ENCODE assay signal across 20 cellular contexts in the genomic region with DNA sequence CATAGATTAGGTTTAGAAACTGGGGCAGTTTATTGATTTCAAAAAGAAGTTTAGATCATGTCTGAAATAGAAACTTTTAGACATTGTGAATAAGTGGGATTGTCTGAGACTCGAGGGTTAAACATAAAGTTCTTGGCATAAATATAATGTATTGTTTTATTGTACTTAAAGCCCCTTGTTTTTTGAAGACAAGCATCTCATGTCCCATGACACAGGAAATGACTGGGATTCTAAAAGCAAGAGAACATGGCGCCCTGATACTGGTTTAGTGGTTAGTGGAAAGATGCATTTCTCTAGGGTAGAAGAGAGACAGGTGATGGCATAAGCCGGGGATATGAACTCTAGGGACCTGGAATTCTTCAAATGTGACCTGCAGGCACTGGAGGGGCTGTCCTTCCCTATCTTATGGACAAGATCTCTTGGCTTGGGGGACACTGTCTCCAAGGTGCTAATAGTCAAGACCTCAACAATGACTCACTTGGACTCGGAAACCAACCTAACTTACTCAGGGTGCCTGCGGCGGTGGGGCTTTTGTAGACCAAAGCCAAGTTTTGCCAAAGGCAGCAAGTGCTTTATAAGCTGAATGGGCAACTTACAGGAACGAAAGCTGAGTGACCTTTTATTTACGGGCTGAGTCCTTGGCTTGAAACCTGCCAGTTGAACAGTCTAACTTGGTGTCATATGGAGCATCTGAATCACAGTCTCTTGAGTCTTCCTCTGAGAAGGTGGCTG. TPM values are rescaled to one million over a fixed set of nuclear protein-coding genes. Genes with fewer than 3 reads are reported as not detected.
A peak's percentile ranks its signal among the peaks of the same experiment; 100 is the strongest.
DNase-seq lines count a peak whose midpoint lies in the region; ATAC-seq, FAIRE-seq and TF ChIP-seq lines count a peak whose summit lies in the region.
"Had no signal": no experiment of that assay in that cellular context is flagged by ENCODE, and none has a peak within 500 bp of the region (broad histone marks: within the 10 kb centered on the region; RNA-seq: fewer than 3 reads in every experiment).

No MANE protein-coding gene starts in this region.

- H3K36me3 ChIP-seq in KOPT-K1 (ENCODE audit: insufficient read depth, low read length), result peaks cover 13% of the 10 kb centered on the region; the same call in 1 of the 2 replicates
- H3K36me3 ChIP-seq in smooth muscle cell (ENCODE audit: low read depth), result no peaks in the 10 kb centered on the region
- no peaks in the 10 kb centered on the region for H3K36me3 ChIP-seq in ovary
- H3K36me3 ChIP-seq: esophagus squamous epithelium, upper lobe of left lung had no signal

- no peak overlapping the region for H3K4me3 ChIP-seq in smooth muscle cell
- no peak overlapping the region for H3K4me3 ChIP-seq in ovary
- H3K4me3 ChIP-seq: esophagus squamous epithelium, mucosa of descending colon, spleen, upper lobe of left lung had no signal

- no peak overlapping the region for H3K9ac ChIP-seq in smooth muscle cell (ENCODE audit: low read depth)

- H3K27ac Mint-ChIP-seq in activated CD4-positive, alpha-beta T cell treated with anti-CD3 and anti-CD28 coated beads for 36 hours, result peak overlapping the region; percentile 96
- no peak overlapping the region for H3K27ac Mint-ChIP-seq in activated CD4-positive, alpha-beta T cell treated with anti-CD3 and anti-CD28 coated beads, Interleukin-2, amount 10 ng/mL, durations not matched to agents 7 days and 5 days
- H3K27ac Mint-ChIP-seq in activated T-helper 17 cell treated with anti-CD3 and anti-CD28 coated beads, Interleukin-2, amount 50 U/mL, for 72 hours, result peak overlapping the region; percentile 88
- H3K27ac Mint-ChIP-seq: dendritic cell treated with granulocyte-macrophage colony-stimulating factor and Interleukin-4, amounts not matched to agents 40 ng/mL and 50 ng/mL, for 4 days had no signal

- H3K4me1 ChIP-seq in smooth muscle cell (ENCODE audit: low read depth) (no peaks in the 10 kb centered on the region), ovary (ENCODE audit: insufficient read depth) (no peaks in the 10 kb centered on the region)
- H3K4me1 ChIP-seq: esophagus squamous epithelium had no signal

- H3K27me3 ChIP-seq in smooth muscle cell (ENCODE audit: low read depth), result no peaks in the 10 kb centered on the region
- H3K27me3 ChIP-seq in ovary, result no peaks in the 10 kb centered on the region
- H3K27me3 ChIP-seq: esophagus squamous epithelium, spleen, upper lobe of left lung had no signal

- FAIRE-seq in frontal cortex (lab: Jason Lieb, UNC), result no peak
- FAIRE-seq: A204.1 had no signal

- H3K4me2 ChIP-seq in smooth muscle cell, result no peak overlapping the region

- DNase-seq in activated CD4-positive, alpha-beta T cell treated with anti-CD3 and anti-CD28 coated beads for 36 hours, result peak; percentile 69
- no peak for DNase-seq in activated CD4-positive, alpha-beta T cell treated with anti-CD3 and anti-CD28 coated beads, Interleukin-2, amount 10 ng/mL, durations not matched to agents 7 days and 5 days
- DNase-seq in smooth muscle cell (lab: John Stamatoyannopoulos, UW; ENCODE audit: unreplicated experiment), result no peak
- no peak for DNase-seq in frontal cortex (ENCODE audit: low spot score in 2 of 2)
- DNase-seq in ovary, result no peak
- DNase-seq in SIG-M5 (lab: John Stamatoyannopoulos, UW), result no peak
- DNase-seq: anterior cingulate cortex, esophagus squamous epithelium, GDM1, MM.1S, mucosa of descending colon, NCI-H1930, NCI-H69, posterior cingulate gyrus, spleen, upper lobe of left lung had no signal

- no peak overlapping the region for H3K4me3 Mint-ChIP-seq in activated CD4-positive, alpha-beta T cell treated with anti-CD3 and anti-CD28 coated beads for 36 hours
- no peak overlapping the region for H3K4me3 Mint-ChIP-seq in activated CD4-positive, alpha-beta T cell treated with anti-CD3 and anti-CD28 coated beads, Interleukin-2, amount 10 ng/mL, durations not matched to agents 7 days and 5 days
- H3K4me3 Mint-ChIP-seq in activated T-helper 17 cell treated with anti-CD3 and anti-CD28 coated beads, Interleukin-2, amount 50 U/mL, for 72 hours, result peak overlapping the region; percentile 54
- H3K4me3 Mint-ChIP-seq: dendritic cell treated with granulocyte-macrophage colony-stimulating factor and Interleukin-4, amounts not matched to agents 40 ng/mL and 50 ng/mL, for 4 days had no signal

- peak; percentile 82 for ATAC-seq in activated CD4-positive, alpha-beta T cell treated with anti-CD3 and anti-CD28 coated beads for 36 hours
- peak; percentile 90 for ATAC-seq in activated T-helper 17 cell treated with anti-CD3 and anti-CD28 coated beads, Interleukin-2, amount 50 U/mL, for 72 hours (replicated peaks)
- ATAC-seq: mucosa of descending colon had no signal

- POLR2A ChIA-PET in activated CD4-positive, alpha-beta T cell treated with anti-CD3 and anti-CD28 coated beads for 36 hours (lab: Charles Lee), result no interaction called here
- POLR2A ChIA-PET in activated CD4-positive, alpha-beta T cell treated with anti-CD3 and anti-CD28 coated beads, Interleukin-2, amount 10 ng/mL, durations not matched to agents 7 days and 5 days (lab: Charles Lee), result no interaction called here

- CTCF ChIA-PET in activated CD4-positive, alpha-beta T cell treated with anti-CD3 and anti-CD28 coated beads for 36 hours (lab: Charles Lee), result interaction anchor here (0.9 kb wide), 1 partner anchor 12 kb away, joined by 3 read pairs; no protein-coding TSS in a partner anchor
- CTCF ChIA-PET in activated CD4-positive, alpha-beta T cell treated with anti-CD3 and anti-CD28 coated beads, Interleukin-2, amount 10 ng/mL, durations not matched to agents 7 days and 5 days (lab: Charles Lee), result no interaction called here

- H3K36me3 Mint-ChIP-seq in activated CD4-positive, alpha-beta T cell treated with anti-CD3 and anti-CD28 coated beads for 36 hours (ENCODE audit: low read depth), result peaks cover 12% of the 10 kb centered on the region
- peaks cover 8% of the 10 kb centered on the region for H3K36me3 Mint-ChIP-seq in activated CD4-positive, alpha-beta T cell treated with anti-CD3 and anti-CD28 coated beads, Interleukin-2, amount 10 ng/mL, durations not matched to agents 7 days and 5 days (ENCODE audit: low read depth)
- peaks cover 4% of the 10 kb centered on the region for H3K36me3 Mint-ChIP-seq in activated T-helper 17 cell treated with anti-CD3 and anti-CD28 coated beads, Interleukin-2, amount 50 U/mL, for 72 hours (ENCODE audit: low read depth)

- TF ChIP-seq EP300 in ovary (IDR thresholded peaks at IDR 0.05), result no peak

- H3K4me1 Mint-ChIP-seq in activated CD4-positive, alpha-beta T cell treated with anti-CD3 and anti-CD28 coated beads for 36 hours, result peaks cover 59% of the 10 kb centered on the region
- H3K4me1 Mint-ChIP-seq in activated CD4-positive, alpha-beta T cell treated with anti-CD3 and anti-CD28 coated beads, Interleukin-2, amount 10 ng/mL, durations not matched to agents 7 days and 5 days, result peaks cover 18% of the 10 kb centered on the region
- H3K4me1 Mint-ChIP-seq in activated T-helper 17 cell treated with anti-CD3 and anti-CD28 coated beads, Interleukin-2, amount 50 U/mL, for 72 hours, result peaks cover 16% of the 10 kb centered on the region

- intact Hi-C loops in activated CD4-positive, alpha-beta T cell treated with anti-CD3 and anti-CD28 coated beads for 36 hours (cut with DNase I, micrococcal nuclease), result no loop called here
- intact Hi-C loops in ovary (cut with DNase I), result no loop called here

- H4K20me1 ChIP-seq in smooth muscle cell (ENCODE audit: low read depth), result peaks cover 9% of the 10 kb centered on the region

- H3K27ac ChIP-seq in KOPT-K1 (ENCODE audit: low read depth, low read length, poor library complexity, severe bottlenecking) (peak overlapping the region; percentile 79), smooth muscle cell (ENCODE audit: low read depth) (peak overlapping the region; percentile 83), ovary (no peak overlapping the region)
- H3K27ac ChIP-seq: esophagus squamous epithelium, upper lobe of left lung had no signal

- no peaks in the 10 kb centered on the region for H3K27me3 Mint-ChIP-seq in activated CD4-positive, alpha-beta T cell treated with anti-CD3 and anti-CD28 coated beads for 36 hours
- peaks cover 3% of the 10 kb centered on the region for H3K27me3 Mint-ChIP-seq in activated CD4-positive, alpha-beta T cell treated with anti-CD3 and anti-CD28 coated beads, Interleukin-2, amount 10 ng/mL, durations not matched to agents 7 days and 5 days
- no peaks in the 10 kb centered on the region for H3K27me3 Mint-ChIP-seq in activated T-helper 17 cell treated with anti-CD3 and anti-CD28 coated beads, Interleukin-2, amount 50 U/mL, for 72 hours
- H3K27me3 Mint-ChIP-seq: dendritic cell treated with granulocyte-macrophage colony-stimulating factor and Interleukin-4, amounts not matched to agents 40 ng/mL and 50 ng/mL, for 4 days had no signal

- TF ChIP-seq POLR2A in ovary (IDR thresholded peaks at IDR 0.05), result no peak

- no peaks in the 10 kb centered on the region for H3K9me3 Mint-ChIP-seq in activated CD4-positive, alpha-beta T cell treated with anti-CD3 and anti-CD28 coated beads for 36 hours (ENCODE audit: low read depth)
- H3K9me3 Mint-ChIP-seq in activated CD4-positive, alpha-beta T cell treated with anti-CD3 and anti-CD28 coated beads, Interleukin-2, amount 10 ng/mL, durations not matched to agents 7 days and 5 days, result no peaks in the 10 kb centered on the region
- no peaks in the 10 kb centered on the region for H3K9me3 Mint-ChIP-seq in activated T-helper 17 cell treated with anti-CD3 and anti-CD28 coated beads, Interleukin-2, amount 50 U/mL, for 72 hours
- H3K9me3 Mint-ChIP-seq: dendritic cell treated with granulocyte-macrophage colony-stimulating factor and Interleukin-4, amounts not matched to agents 40 ng/mL and 50 ng/mL, for 4 days had no signal

- H3F3A ChIP-seq in smooth muscle cell (ENCODE audit: low read depth), result no peaks in the 10 kb centered on the region

- H3K79me2 ChIP-seq in smooth muscle cell (ENCODE audit: low read depth), result peaks cover 28% of the 10 kb centered on the region

- H3K9me3 ChIP-seq in KOPT-K1 (ENCODE audit: insufficient read depth, low read length, poor library complexity, severe bottlenecking), result no peaks in the 10 kb centered on the region
- no peaks in the 10 kb centered on the region for H3K9me3 ChIP-seq in smooth muscle cell (replicated peaks; ENCODE audit: low read depth)
- no peaks in the 10 kb centered on the region for H3K9me3 ChIP-seq in ovary
- H3K9me3 ChIP-seq: esophagus squamous epithelium, mucosa of descending colon, spleen, upper lobe of left lung had no signal

- TF ChIP-seq CTCF in smooth muscle cell (IDR thresholded peaks at IDR 0.05; ENCODE audit: borderline replicate concordance, insufficient read depth, poor library complexity, severe bottlenecking) (no peak), ovary (IDR thresholded peaks at IDR 0.05) (no peak)

- WGBS in smooth muscle cell (ENCODE audit: low lambda C conversion rate), result 75% methylated on average over 8 of the region's 8 CpGs
- 86 to 97% (median 90%) methylated on average over 8 of the region's 8 CpGs for WGBS in ovary, 3 donors

- H2AFZ ChIP-seq in smooth muscle cell (ENCODE audit: low read depth), result no peak overlapping the region

RNA-seq across cellular contexts. Expression of a gene that starts 48.2 kb away (rescaled TPM):
- 10 to 100 TPM; 16.2 to 20.1 TPM for total RNA-seq in activated CD4-positive, alpha-beta T cell treated with anti-CD3 and anti-CD28 coated beads for 36 hours
- 10 to 100 TPM; 15.2 to 15.8 TPM for total RNA-seq in activated CD4-positive, alpha-beta T cell treated with anti-CD3 and anti-CD28 coated beads, Interleukin-2, amount 10 ng/mL, durations not matched to agents 7 days and 5 days
- total RNA-seq in activated T-helper 17 cell treated with anti-CD3 and anti-CD28 coated beads, Interleukin-2, amount 50 U/mL, for 72 hours, result 10 to 100 TPM in 1 of 2 donors, 1 to 10 TPM in 1; 7.0 to 10.6 TPM
- 30.5 and 34.1 TPM in 2 replicates for total RNA-seq in smooth muscle cell
- 15.8 and 23.1 TPM in 2 replicates for polyA plus RNA-seq in smooth muscle cell
- total RNA-seq in frontal cortex, result 24.1 TPM
- total RNA-seq in ovary, result 1 to 10 TPM in 6 of 7 donors, under 1 TPM in 1; 0.92 to 5.9 (median 1.8) TPM
- 1 to 10 TPM in 1 of 2 donors, under 1 TPM in 1; 0.31 to 1.8 TPM for polyA plus RNA-seq in ovary

Comparison
In these comparisons a context has a peak if more than half of its experiments do, and no peak if none do; other contexts are left out.
1. H3K27ac ChIP-seq: peak in KOPT-K1 (single experiment) and smooth muscle cell (single experiment); none in ovary (0 of 2).